In the genomic region with DNA sequence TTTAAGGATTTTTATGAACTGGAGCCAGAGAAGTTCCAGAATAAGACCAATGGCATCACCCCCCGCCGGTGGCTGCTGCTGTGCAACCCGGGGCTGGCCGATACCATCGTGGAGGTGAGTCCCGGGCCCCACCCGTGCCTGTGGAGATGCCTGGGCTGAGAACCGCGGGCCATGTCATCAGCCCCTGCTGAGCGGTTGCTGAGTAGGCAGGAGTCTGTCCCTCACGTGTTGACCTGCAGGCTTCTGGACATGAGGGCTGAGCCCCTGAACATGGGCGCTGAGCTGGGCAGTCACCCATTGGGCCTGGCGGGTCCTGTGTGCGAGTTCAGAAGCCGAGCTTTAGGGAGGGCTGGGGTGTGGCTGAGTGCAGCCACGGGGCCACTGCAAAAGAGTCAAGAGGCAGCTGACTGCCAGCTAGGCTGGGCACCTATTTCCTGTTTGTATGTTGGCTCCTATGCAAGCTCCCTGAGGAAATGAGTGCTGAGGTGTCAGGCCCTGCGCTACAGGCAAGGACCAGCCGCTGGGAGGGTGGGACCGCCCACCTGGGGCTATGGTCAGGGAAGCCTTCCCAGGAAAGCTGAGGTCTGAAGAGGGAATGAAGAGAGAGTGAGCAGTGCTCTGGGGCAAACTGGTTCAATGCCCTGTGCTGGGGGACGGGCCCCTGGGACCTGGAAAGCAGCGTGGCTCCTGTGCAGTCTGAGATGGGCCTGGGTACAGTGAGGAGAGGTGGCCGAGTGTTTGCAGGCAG, we compare ENCODE assay signal across 9 cellular contexts. TPM values are rescaled to one million over a fixed set of nuclear protein-coding genes. Genes with fewer than 3 reads are reported as not detected.
DNase-seq lines count a peak whose midpoint lies in the region; ATAC-seq and TF ChIP-seq lines count a peak whose summit lies in the region.
"Had no signal": no experiment of that assay in that cellular context is flagged by ENCODE, and none has a peak within 500 bp of the region (broad histone marks: within the 10 kb centered on the region; RNA-seq: fewer than 3 reads in every experiment).

No MANE protein-coding gene starts in this region.

- H3K4me3 Mint-ChIP-seq in activated T-helper 2 cell treated with anti-CD3 and anti-CD28 coated beads, Interferon-gamma antibody, Interleukin-2, Interleukin-4, amounts not matched to agents 10 μg/mL and 5 μg/mL and 100 μg/mL, durations not matched to agents 14 hours and 24 hours and 36 hours (ENCODE audit: low read depth) = no peak overlapping the region

- H3K36me3 Mint-ChIP-seq in activated T-helper 2 cell treated with anti-CD3 and anti-CD28 coated beads, Interferon-gamma antibody, Interleukin-2, Interleukin-4, amounts not matched to agents 10 μg/mL and 5 μg/mL and 100 μg/mL, durations not matched to agents 14 hours and 24 hours and 36 hours (ENCODE audit: low read depth) = peaks cover 34% of the 10 kb centered on the region

- H3K9me2 ChIP-seq in SU-DHL-6 (replicated peaks; ENCODE audit: insufficient read depth, low read length) = no peaks in the 10 kb centered on the region

- H2AFZ ChIP-seq in SU-DHL-6 (ENCODE audit: low read depth, low read length, severe bottlenecking) = no peak overlapping the region

- no peaks in the 10 kb centered on the region for H3F3A ChIP-seq in SU-DHL-6 (ENCODE audit: insufficient read depth)

- no peak overlapping the region for H3K27ac Mint-ChIP-seq in activated T-helper 2 cell treated with anti-CD3 and anti-CD28 coated beads, Interferon-gamma antibody, Interleukin-2, Interleukin-4, amounts not matched to agents 10 μg/mL and 5 μg/mL and 100 μg/mL, durations not matched to agents 14 hours and 24 hours and 36 hours

- no peaks in the 10 kb centered on the region for H3K27me3 Mint-ChIP-seq in activated T-helper 2 cell treated with anti-CD3 and anti-CD28 coated beads, Interferon-gamma antibody, Interleukin-2, Interleukin-4, amounts not matched to agents 10 μg/mL and 5 μg/mL and 100 μg/mL, durations not matched to agents 14 hours and 24 hours and 36 hours (ENCODE audit: low read depth)

- H3K9me3 Mint-ChIP-seq in activated T-helper 2 cell treated with anti-CD3 and anti-CD28 coated beads, Interferon-gamma antibody, Interleukin-2, Interleukin-4, amounts not matched to agents 10 μg/mL and 5 μg/mL and 100 μg/mL, durations not matched to agents 14 hours and 24 hours and 36 hours = no peaks in the 10 kb centered on the region

- peak overlapping the region in 3 of 11 experiments; percentile 17 to 34 (median 33); a peak in 5 of 22 replicates for H3K9ac ChIP-seq in BLaER1 treated with 17β-estradiol and CSF1 and Interleukin-3, amounts not matched to agents 10 nM and 100 nM
- H3K9ac ChIP-seq in SU-DHL-6 (ENCODE audit: low read length) = no peak overlapping the region

- no peak for TF ChIP-seq CTCF in SU-DHL-6 (IDR thresholded peaks at IDR 0.05; ENCODE audit: insufficient read depth, low read length, poor library complexity, severe bottlenecking)
- no peak for TF ChIP-seq CTCF in lower lobe of right lung (IDR thresholded peaks at IDR 0.05)

- intact Hi-C loops in lower lobe of right lung (cut with DNase I) = no loop called here
- intact Hi-C loops in activated T-helper 2 cell treated with anti-CD3 and anti-CD28 coated beads, Interferon-gamma antibody, Interleukin-2, Interleukin-4, amounts not matched to agents 10 μg/mL and 5 μg/mL and 100 μg/mL, durations not matched to agents 14 hours and 24 hours and 36 hours (cut with micrococcal nuclease) = no loop called here

- H3K9me3 ChIP-seq in BLaER1 treated with 17β-estradiol and CSF1 and Interleukin-3, amounts not matched to agents 10 nM and 100 nM (replicated peaks in 1 of 11) = no peaks in the 10 kb centered on the region
- H3K9me3 ChIP-seq in SU-DHL-6 (ENCODE audit: insufficient read depth, low read length) (no peaks in the 10 kb centered on the region), lower lobe of right lung (no peaks in the 10 kb centered on the region)
- H3K9me3 ChIP-seq: esophagus squamous epithelium had no signal

- H3K36me3 ChIP-seq in BLaER1 treated with 17β-estradiol and CSF1 and Interleukin-3, amounts not matched to agents 10 nM and 100 nM = peaks cover 65 to 100% (median 85%) of the 10 kb centered on the region in 11 experiments
- H3K36me3 ChIP-seq in SU-DHL-6 (ENCODE audit: low read length) (no peaks in the 10 kb centered on the region), lower lobe of right lung (peaks cover 100% of the 10 kb centered on the region)

- H4K20me1 ChIP-seq in BLaER1 treated with 17β-estradiol and CSF1 and Interleukin-3, amounts not matched to agents 10 nM and 100 nM = peaks cover 0 to 98% (median 89%) of the 10 kb centered on the region in 11 experiments; a peak in 20 of 22 replicates
- H4K20me1 ChIP-seq in SU-DHL-6 (ENCODE audit: low read depth, low read length) = peaks cover 7% of the 10 kb centered on the region; the same call in 1 of the 2 replicates

- H3K4me1 Mint-ChIP-seq in activated T-helper 2 cell treated with anti-CD3 and anti-CD28 coated beads, Interferon-gamma antibody, Interleukin-2, Interleukin-4, amounts not matched to agents 10 μg/mL and 5 μg/mL and 100 μg/mL, durations not matched to agents 14 hours and 24 hours and 36 hours (ENCODE audit: low read depth) = no peaks in the 10 kb centered on the region

- DNase-seq in lower lobe of right lung (peak; percentile 34), hippocampal formation (lab: John Stamatoyannopoulos, UW) (no peak), NCI-H1930 (lab: John Stamatoyannopoulos, UW) (no peak)
- DNase-seq in activated T-helper 2 cell treated with anti-CD3 and anti-CD28 coated beads, Interferon-gamma antibody, Interleukin-2, Interleukin-4, amounts not matched to agents 10 μg/mL and 5 μg/mL and 100 μg/mL, durations not matched to agents 14 hours and 24 hours and 36 hours (ENCODE audit: low spot score) = no peak
- DNase-seq: esophagus squamous epithelium had no signal

- ATAC-seq in GM21786 (IDR thresholded peaks at IDR 0.05; ENCODE audit: unreplicated experiment) = peak; percentile 15
- ATAC-seq in lower lobe of right lung = no peak
- ATAC-seq in HG03097 (IDR thresholded peaks at IDR 0.05; ENCODE audit: low FRiP score, unreplicated experiment) = no peak

- peak overlapping the region in 1 of 10 experiments; percentile 36; a peak in 1 of 20 replicates for H3K4me3 ChIP-seq in BLaER1 treated with 17β-estradiol and CSF1 and Interleukin-3, amounts not matched to agents 10 nM and 100 nM
- H3K4me3 ChIP-seq in SU-DHL-6 (ENCODE audit: insufficient read depth, low read length, poor library complexity, severe bottlenecking) (no peak overlapping the region), lower lobe of right lung (no peak overlapping the region)
- H3K4me3 ChIP-seq: esophagus squamous epithelium had no signal

- peak overlapping the region in 5 of 11 experiments; percentile 20 to 58 (median 32); a peak in 6 of 22 replicates for H3K27ac ChIP-seq in BLaER1 treated with 17β-estradiol and CSF1 and Interleukin-3, amounts not matched to agents 10 nM and 100 nM
- no peak overlapping the region for H3K27ac ChIP-seq in SU-DHL-6 (ENCODE audit: low read depth, low read length)
- H3K27ac ChIP-seq in lower lobe of right lung = no peak overlapping the region

- H3K27me3 ChIP-seq in BLaER1 treated with 17β-estradiol and CSF1 and Interleukin-3, amounts not matched to agents 10 nM and 100 nM = 0 out of 22 replicates have a peak, but pooled peaks cover 0 to 5% (median 0%) of the 10 kb centered on the region in 11 experiments
- H3K27me3 ChIP-seq in SU-DHL-6 (ENCODE audit: low read length) (no peaks in the 10 kb centered on the region), lower lobe of right lung (ENCODE audit: low read depth) (no peaks in the 10 kb centered on the region)
- H3K27me3 ChIP-seq: esophagus squamous epithelium had no signal

- no peaks in the 10 kb centered on the region for H3K79me2 ChIP-seq in SU-DHL-6 (ENCODE audit: insufficient read depth, low read length)

- H3K4me1 ChIP-seq in BLaER1 treated with 17β-estradiol and CSF1 and Interleukin-3, amounts not matched to agents 10 nM and 100 nM = peaks cover 30 to 64% (median 51%) of the 10 kb centered on the region in 10 experiments
- H3K4me1 ChIP-seq in lower lobe of right lung = no peaks in the 10 kb centered on the region

- H3K4me2 ChIP-seq in BLaER1 treated with 17β-estradiol and CSF1 and Interleukin-3, amounts not matched to agents 10 nM and 100 nM = peak overlapping the region; percentile 68 to 90 (median 87)
- peak overlapping the region; percentile 32 for H3K4me2 ChIP-seq in SU-DHL-6 (ENCODE audit: low read depth, low read length, poor library complexity, severe bottlenecking)

RNA-seq across cellular contexts. Expression of a gene that starts 34.3 kb away (rescaled TPM):
- 57.5 TPM for total RNA-seq in lower lobe of right lung
- 34.5 and 37.1 TPM in 2 replicates for total RNA-seq in activated T-helper 2 cell treated with anti-CD3 and anti-CD28 coated beads, Interferon-gamma antibody, Interleukin-2, Interleukin-4, amounts not matched to agents 10 μg/mL and 5 μg/mL and 100 μg/mL, durations not matched to agents 14 hours and 24 hours and 36 hours
